In genomic region chr4:17665852-17666251, GRCh38 we compare ENCODE assay signal across 19 cellular contexts.
"Had no signal": no experiment of that assay in that cellular context is flagged by ENCODE, and none has a peak within 500 bp of the region (broad histone marks: within the 10 kb centered on the region; RNA-seq: fewer than 3 reads in every experiment).

No MANE protein-coding gene starts in this region.

- DNase-seq: effector memory CD8-positive, alpha-beta T cell; foreskin keratinocyte; head of caudate nucleus; kidney; left cardiac atrium; left ventricle myocardium superior; mesenchymal stem cell; midbrain; naive B cell; nephron progenitor cell; psoas muscle; sigmoid colon; stimulated activated CD4-positive, alpha-beta T cell treated with anti-CD3 and anti-CD28 coated beads, Interleukin-2, amount 100 ng/mL, for 24 hours; stimulated activated naive CD4-positive, alpha-beta T cell; trophoblast cell had no signal

- H3K27me3 Mint-ChIP-seq: dendritic cell treated with granulocyte-macrophage colony-stimulating factor and Interleukin-4, amounts not matched to agents 40 ng/mL and 50 ng/mL, for 4 days had no signal

- H3K4me1 ChIP-seq: foreskin keratinocyte, psoas muscle, sigmoid colon had no signal

- H2AFZ ChIP-seq: hepatocyte had no signal

- H3K4me2 ChIP-seq: hepatocyte had no signal

- H3K9me3 Mint-ChIP-seq: dendritic cell treated with granulocyte-macrophage colony-stimulating factor and Interleukin-4, amounts not matched to agents 40 ng/mL and 50 ng/mL, for 4 days; effector memory CD8-positive, alpha-beta T cell; nephron progenitor cell had no signal

- H3K79me2 ChIP-seq: hepatocyte had no signal

- H3K27ac Mint-ChIP-seq: dendritic cell treated with granulocyte-macrophage colony-stimulating factor and Interleukin-4, amounts not matched to agents 40 ng/mL and 50 ng/mL, for 4 days; effector memory CD8-positive, alpha-beta T cell; nephron progenitor cell had no signal

- H3K36me3 ChIP-seq: sigmoid colon had no signal

- H3K9me3 ChIP-seq: psoas muscle, sigmoid colon had no signal

- H3K4me1 Mint-ChIP-seq: nephron progenitor cell had no signal

- H3K27ac ChIP-seq: foreskin keratinocyte, hepatocyte, psoas muscle, sigmoid colon, skin epidermis had no signal

- H3K4me3 Mint-ChIP-seq: dendritic cell treated with granulocyte-macrophage colony-stimulating factor and Interleukin-4, amounts not matched to agents 40 ng/mL and 50 ng/mL, for 4 days; effector memory CD8-positive, alpha-beta T cell; naive B cell; nephron progenitor cell had no signal

- H3K27me3 ChIP-seq: foreskin keratinocyte, hepatocyte, sigmoid colon had no signal

- H3K4me3 ChIP-seq: hepatocyte, lung, psoas muscle, sigmoid colon, skin epidermis had no signal
